In genomic region chr7:1197997-1198632, GRCh38 we compare ENCODE assay signal across 13 cellular contexts. TPM values are rescaled to one million over a fixed set of nuclear protein-coding genes. Genes with fewer than 3 reads are reported as not detected.
DNase-seq lines count a peak whose midpoint lies in the region; ATAC-seq, FAIRE-seq and TF ChIP-seq lines count a peak whose summit lies in the region.
"Had no signal": no experiment of that assay in that cellular context is flagged by ENCODE, and none has a peak within 500 bp of the region (broad histone marks: within the 10 kb centered on the region; RNA-seq: fewer than 3 reads in every experiment).

No MANE protein-coding gene starts in this region.

- TF ChIP-seq CTCF in D721Med (IDR thresholded peaks at IDR 0.05; ENCODE audit: insufficient read depth, missing control alignments) (no peak), astrocyte of the spinal cord (IDR thresholded peaks at IDR 0.05; ENCODE audit: low read depth, low read length) (no peak), mucosa of descending colon (IDR thresholded peaks at IDR 0.05) (no peak), left ventricle myocardium inferior (IDR thresholded peaks at IDR 0.05; ENCODE audit: borderline replicate concordance) (no peak)

- H3K9me3 ChIP-seq in mucosa of descending colon = no peaks in the 10 kb centered on the region
- no peaks in the 10 kb centered on the region for H3K9me3 ChIP-seq in left ventricle myocardium inferior (replicated peaks)
- H3K9me3 ChIP-seq: uterus had no signal

- H3K4me1 ChIP-seq in mucosa of descending colon (ENCODE audit: low read depth) (no peaks in the 10 kb centered on the region), left ventricle myocardium inferior (no peaks in the 10 kb centered on the region)
- H3K4me1 ChIP-seq: uterus had no signal

- DNase-seq in D721Med (ENCODE audit: insufficient read length, low spot score) (no peak), M059J (ENCODE audit: low read depth) (peak; percentile 88), astrocyte of the spinal cord (ENCODE audit: low read depth, low spot score) (peak; percentile 55), mucosa of descending colon (no peak), KG1 (lab: John Stamatoyannopoulos, UW) (no peak), Right ventricle myocardium inferior (ENCODE audit: missing footprints) (no peak), left ventricle myocardium inferior (no peak)
- DNase-seq: NCI-H1436 treated with DMSO at 0.1 percent for 48 hours, T-helper 2 cell, uterus had no signal

- no peak overlapping the region for H3K4me3 ChIP-seq in astrocyte of the spinal cord (ENCODE audit: low read depth, low read length)
- H3K4me3 ChIP-seq in mucosa of descending colon = no peak overlapping the region
- no peak overlapping the region for H3K4me3 ChIP-seq in left ventricle myocardium inferior
- H3K4me3 ChIP-seq: uterus had no signal

- no peak overlapping the region for H3K27ac ChIP-seq in left ventricle myocardium inferior (replicated peaks)
- H3K27ac ChIP-seq: uterus had no signal

- no peaks in the 10 kb centered on the region for H3K36me3 ChIP-seq in mucosa of descending colon (ENCODE audit: low read depth)
- H3K36me3 ChIP-seq in left ventricle myocardium inferior = no peaks in the 10 kb centered on the region
- H3K36me3 ChIP-seq: uterus had no signal

- in situ Hi-C loops in astrocyte of the spinal cord (cut with HindIII; ENCODE audit: low sequenced_read_pairs) = no loop called here

- ATAC-seq in mucosa of descending colon = peak; percentile 62
- no peak for ATAC-seq in Right ventricle myocardium inferior
- ATAC-seq in GM19452 (IDR thresholded peaks at IDR 0.05; ENCODE audit: unreplicated experiment) = no peak

- intact Hi-C loops in mucosa of descending colon (cut with DNase I, micrococcal nuclease) (no loop called here), Right ventricle myocardium inferior (cut with DNase I) (no loop called here), left ventricle myocardium inferior (cut with micrococcal nuclease) (no loop called here)

- FAIRE-seq in D721Med (lab: Jason Lieb, UNC) = peak; percentile 16
- FAIRE-seq: GM12892 had no signal

- peaks cover 86% of the 10 kb centered on the region for H3K27me3 ChIP-seq in left ventricle myocardium inferior (ENCODE audit: low read depth)

RNA-seq across cellular contexts. Expression of gene UNCX, which starts 34.6 kb away (rescaled TPM):
- not detected in 2 replicates for total RNA-seq in M059J (2014; rRNA removed; shearing (Covaris generic))
- total RNA-seq in mucosa of descending colon (not detected), Right ventricle myocardium inferior (not detected), left ventricle myocardium inferior (not detected)
- total RNA-seq: skeletal muscle tissue, uterus had no signal

RNA-seq across cellular contexts. Expression of gene ZFAND2A, which starts 38.1 kb away (rescaled TPM):
- 39.0 and 50.7 TPM in 2 replicates for total RNA-seq in M059J (2014; rRNA removed; shearing (Covaris generic))
- 10 to 100 TPM; 39.3 to 49.9 (median 45.3) TPM for total RNA-seq in mucosa of descending colon
- total RNA-seq in Right ventricle myocardium inferior = 5.9 TPM
- total RNA-seq in left ventricle myocardium inferior = 6.6 TPM

Comparison
In these comparisons a context has a peak if more than half of its experiments do, and no peak if none do; other contexts are left out.
1. DNase-seq: peak in M059J (single experiment) and astrocyte of the spinal cord (single experiment); none in D721Med (single experiment), mucosa of descending colon (0 of 3), KG1 (single experiment), Right ventricle myocardium inferior (single experiment) and left ventricle myocardium inferior (single experiment).